In genomic region chr4:143336828-143337599, GRCh38 we compare ENCODE assay signal across 8 cellular contexts. TPM values are rescaled to one million over a fixed set of nuclear protein-coding genes. Genes with fewer than 3 reads are reported as not detected.
DNase-seq lines count a peak whose midpoint lies in the region; ATAC-seq and TF ChIP-seq lines count a peak whose summit lies in the region.

GAB1 (plus strand) TSS chr4:143336876; CDS start chr4:143337189, 313 bp downstream.

- H3K27ac ChIP-seq in ovary, result peak within 1 kb of the TSS; percentile 95 to 98

- no peak for TF ChIP-seq POLR2A in ovary (IDR thresholded peaks at IDR 0.05)

- TF ChIP-seq EP300 in ovary (IDR thresholded peaks at IDR 0.05), result no peak

- H3K36me3 Mint-ChIP-seq in activated naive CD8-positive, alpha-beta T cell treated with anti-CD3 and anti-CD28 coated beads for 36 hours, result no peaks in the 10 kb centered on the region

- peaks cover 75% of the 10 kb centered on the region for H3K27me3 Mint-ChIP-seq in activated naive CD8-positive, alpha-beta T cell treated with anti-CD3 and anti-CD28 coated beads for 36 hours

- peak; percentile 66 for DNase-seq in COR-L47 (lab: John Stamatoyannopoulos, UW)
- peak; percentile 9 to 53 for DNase-seq in NCI-H524 (lab: John Stamatoyannopoulos, UW)
- DNase-seq in activated naive CD8-positive, alpha-beta T cell treated with anti-CD3 and anti-CD28 coated beads for 36 hours, result peak; percentile 52
- DNase-seq in Right ventricle myocardium superior, result peak; percentile 87
- DNase-seq in ovary, result peak; percentile 72 to 81 (median 77)
- no peak for DNase-seq in cerebellar nuclear complex (lab: John Stamatoyannopoulos, UW)

- H3K27ac Mint-ChIP-seq in activated naive CD8-positive, alpha-beta T cell treated with anti-CD3 and anti-CD28 coated beads for 36 hours, result no peak within 1 kb of the TSS

- peaks cover 6% of the 10 kb centered on the region for H3K4me1 Mint-ChIP-seq in activated naive CD8-positive, alpha-beta T cell treated with anti-CD3 and anti-CD28 coated beads for 36 hours

- H3K4me3 ChIP-seq in ovary, result peak within 1 kb of the TSS; percentile 86

- intact Hi-C loops in Right ventricle myocardium superior (cut with DNase I) (loop anchor here (5.0 to 10.0 kb wide), 3 partner anchors 45 to 135 kb away; no protein-coding TSS in a partner anchor), ovary (cut with DNase I) (loop anchor here in 3 of 4 donors (5.0 to 10.0 kb wide), 3 partner anchors 58 to 132 kb away; no protein-coding TSS in a partner anchor)

- WGBS in ovary, 3 donors, result 0 to 1% (median 0%) methylated on average over 73 to 78 of the region's 78 CpGs

- peak in 1 of 3 donors; percentile 27 for TF ChIP-seq CTCF in ovary (IDR thresholded peaks at IDR 0.05)

- no peaks in the 10 kb centered on the region for H3K9me3 Mint-ChIP-seq in activated naive CD8-positive, alpha-beta T cell treated with anti-CD3 and anti-CD28 coated beads for 36 hours

- H3K4me3 Mint-ChIP-seq in activated naive CD8-positive, alpha-beta T cell treated with anti-CD3 and anti-CD28 coated beads for 36 hours, result peak within 1 kb of the TSS; percentile 82

- peaks cover 1% of the 10 kb centered on the region for H3K4me1 ChIP-seq in ovary (ENCODE audit: insufficient read depth)

- ATAC-seq in GM18867 (IDR thresholded peaks at IDR 0.05; ENCODE audit: unreplicated experiment) (peak; percentile 82), HG03025 (IDR thresholded peaks at IDR 0.05; ENCODE audit: low FRiP score, unreplicated experiment) (peak; percentile 79), Right ventricle myocardium superior (ENCODE audit: poor library complexity) (peak; percentile 78)

- no peaks in the 10 kb centered on the region for H3K36me3 ChIP-seq in ovary

- H3K27me3 ChIP-seq in ovary, result no peaks in the 10 kb centered on the region

- H3K9me3 ChIP-seq in ovary, result no peaks in the 10 kb centered on the region

RNA-seq across cellular contexts. Expression of gene GAB1, which starts in this region (rescaled TPM):
- under 1 TPM; 0.24 to 0.74 TPM for total RNA-seq in activated naive CD8-positive, alpha-beta T cell treated with anti-CD3 and anti-CD28 coated beads for 36 hours
- total RNA-seq in Right ventricle myocardium superior (72.5 TPM), ovary (10 to 100 TPM; 22.4 to 50.3 (median 38.0) TPM)
- polyA plus RNA-seq in ovary, result 10 to 100 TPM; 10.7 to 31.1 TPM

Comparison
In these comparisons a context has a peak if more than half of its experiments do, and no peak if none do; other contexts are left out.
1. RNA of gene GAB1 (total RNA-seq): 72.5 TPM in Right ventricle myocardium superior (single experiment) and 22.4 to 50.3 TPM in ovary; 0.24 to 0.74 TPM in activated naive CD8-positive, alpha-beta T cell treated with anti-CD3 and anti-CD28 coated beads for 36 hours; every median in the first group is over 10 times any median in the second.
2. Peak in DNase-seq in activated naive CD8-positive, alpha-beta T cell treated with anti-CD3 and anti-CD28 coated beads for 36 hours; RNA of the gene not detected or under 1 TPM.
3. DNase-seq: peak in COR-L47 (single experiment), NCI-H524 (2 of 2), Right ventricle myocardium superior (single experiment) and ovary (5 of 5); none in cerebellar nuclear complex (0 of 2).
4. Peak in every context shown above with its lines, with median percentiles within 50 percentile points of each other: ATAC-seq.